ENCODE assay signal across 9 cellular contexts in the genomic region with DNA sequence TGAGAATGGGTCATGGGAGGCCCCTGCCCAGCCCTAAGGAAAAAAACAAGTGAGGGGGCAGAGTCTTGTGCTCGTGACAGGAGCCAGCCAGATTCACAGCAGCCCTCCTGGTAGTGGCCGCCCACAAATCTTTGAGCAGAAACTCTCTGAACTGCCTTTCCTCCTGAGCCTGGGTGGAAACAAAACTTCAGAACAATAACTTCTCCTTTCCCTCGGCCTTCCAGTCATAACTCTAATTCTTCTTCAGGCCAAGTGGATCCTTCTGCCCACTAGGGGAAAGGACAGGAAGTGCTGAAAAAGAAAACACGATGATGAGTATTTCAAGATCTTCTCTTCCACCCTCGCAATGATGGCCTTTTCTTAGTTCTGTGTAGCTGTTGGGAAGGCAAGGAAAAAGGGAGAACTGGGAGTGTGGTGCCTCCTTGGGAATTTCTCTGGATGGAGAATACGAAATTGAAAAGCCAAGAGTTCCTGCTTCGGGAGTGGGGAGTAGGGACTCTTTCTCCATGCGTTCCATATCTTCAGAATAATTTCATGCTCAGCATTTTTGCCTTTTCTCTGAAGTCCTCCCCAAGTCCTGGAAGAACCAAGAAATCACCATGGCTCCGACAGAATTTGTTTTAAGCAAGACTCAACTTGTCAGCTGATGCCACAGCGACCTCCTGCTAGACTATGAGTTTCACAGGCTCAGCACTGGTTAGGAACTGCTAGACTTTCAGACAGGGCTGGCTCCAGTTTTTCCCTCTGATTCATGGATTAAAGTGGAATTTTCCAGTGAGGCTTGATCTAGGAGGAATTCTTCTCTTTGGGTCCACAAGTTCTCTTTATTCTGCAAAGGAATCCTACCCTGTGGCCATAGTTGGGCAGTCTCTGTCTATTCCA.
DNase-seq lines count a peak whose midpoint lies in the region; ATAC-seq and TF ChIP-seq lines count a peak whose summit lies in the region.
"Had no signal": no experiment of that assay in that cellular context is flagged by ENCODE, and none has a peak within 500 bp of the region (broad histone marks: within the 10 kb centered on the region; RNA-seq: fewer than 3 reads in every experiment).

No MANE protein-coding gene starts in this region.

- no peaks in the 10 kb centered on the region for H3K36me3 ChIP-seq in tibial nerve

- H3K4me3 ChIP-seq in right cardiac atrium (ENCODE audit: low read length) (no peak overlapping the region), tibial nerve (no peak overlapping the region)

- TF ChIP-seq EP300 in tibial nerve (IDR thresholded peaks at IDR 0.05) = peak in 1 of 2 donors; percentile 38

- intact Hi-C loops in right cardiac atrium (cut with DNase I) = no loop called here

- TF ChIP-seq CTCF in tibial nerve (IDR thresholded peaks at IDR 0.05) = peak; percentile 23 to 42 (median 26)

- ATAC-seq in SK-N-SH treated with all-trans-retinoic acid at 6 μM for 48 hours (peak; percentile 32; the same call in 1 of the 3 replicates), right cardiac atrium (peak; percentile 53 to 68)

- H3K9me3 ChIP-seq in right cardiac atrium (ENCODE audit: control insufficient read depth, low read length) (no peaks in the 10 kb centered on the region), tibial nerve (no peaks in the 10 kb centered on the region)

- DNase-seq in DMS 273 (lab: John Stamatoyannopoulos, UW; ENCODE audit: unreplicated experiment) = peak; percentile 35
- no peak for DNase-seq in DMS 273 treated with DMSO at 0.1 percent for 48 hours (lab: John Stamatoyannopoulos, UW)
- peak in 2 of 3 donors; percentile 32 to 54 for DNase-seq in right cardiac atrium
- peak in 1 of 2 donors; percentile 27 for DNase-seq in tibial nerve (ENCODE audit: low spot score in 2 of 2)
- no peak for DNase-seq in stimulated activated CD4-positive, alpha-beta T cell treated with anti-CD3 and anti-CD28 coated beads, Interleukin-2, amount 100 ng/mL, for 48 hours
- no peak for DNase-seq in LoVo (ENCODE audit: low spot score)
- DNase-seq in NCI-H748 (lab: John Stamatoyannopoulos, UW; ENCODE audit: unreplicated experiment) = no peak
- DNase-seq: NCI-H187 treated with DMSO at 0.1 percent for 48 hours had no signal

- H3K27me3 ChIP-seq in right cardiac atrium (ENCODE audit: control insufficient read depth, insufficient read depth) (no peaks in the 10 kb centered on the region), tibial nerve (no peaks in the 10 kb centered on the region)

- H3K4me1 ChIP-seq in right cardiac atrium (ENCODE audit: control insufficient read depth, insufficient read depth, low read length) (peaks cover 3% of the 10 kb centered on the region), tibial nerve (peaks cover 0 to 29% (median 5%) of the 10 kb centered on the region in 4 donors)

- 52% methylated on average over 10 of the region's 10 CpGs for WGBS in right cardiac atrium
- 52 to 58% methylated on average over 10 of the region's 10 CpGs for whole genome bisulfite sequencing in tibial nerve, 2 donors

- no peak for TF ChIP-seq POLR2A in tibial nerve (IDR thresholded peaks at IDR 0.05)

- H3K27ac ChIP-seq in right cardiac atrium (ENCODE audit: low read length) (peak overlapping the region; percentile 51), tibial nerve (peak overlapping the region; percentile 4 to 72 (median 58))

TF ChIP-seq in SK-N-SH treated with all-trans-retinoic acid at 6 μM for 48 hours, 23 proteins besides CTCF, POLR2A, EP300 and RAD21:
- TF ChIP-seq, protein P1, sequence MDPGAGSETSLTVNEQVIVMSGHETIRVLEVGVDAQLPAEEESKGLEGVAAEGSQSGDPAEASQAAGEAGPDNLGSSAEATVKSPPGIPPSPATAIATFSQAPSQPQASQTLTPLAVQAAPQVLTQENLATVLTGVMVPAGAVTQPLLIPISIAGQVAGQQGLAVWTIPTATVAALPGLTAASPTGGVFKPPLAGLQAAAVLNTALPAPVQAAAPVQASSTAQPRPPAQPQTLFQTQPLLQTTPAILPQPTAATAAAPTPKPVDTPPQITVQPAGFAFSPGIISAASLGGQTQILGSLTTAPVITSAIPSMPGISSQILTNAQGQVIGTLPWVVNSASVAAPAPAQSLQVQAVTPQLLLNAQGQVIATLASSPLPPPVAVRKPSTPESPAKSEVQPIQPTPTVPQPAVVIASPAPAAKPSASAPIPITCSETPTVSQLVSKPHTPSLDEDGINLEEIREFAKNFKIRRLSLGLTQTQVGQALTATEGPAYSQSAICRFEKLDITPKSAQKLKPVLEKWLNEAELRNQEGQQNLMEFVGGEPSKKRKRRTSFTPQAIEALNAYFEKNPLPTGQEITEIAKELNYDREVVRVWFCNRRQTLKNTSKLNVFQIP (CRISPR knock-in tag; IDR thresholded peaks at IDR 0.05; ENCODE audit: borderline replicate concordance, low read depth) = no peak

Comparison
In these comparisons a context has a peak if more than half of its experiments do, and no peak if none do; other contexts are left out.
1. DNase-seq: peak in DMS 273 (single experiment) and right cardiac atrium (2 of 3); none in DMS 273 treated with DMSO at 0.1 percent for 48 hours (single experiment), stimulated activated CD4-positive, alpha-beta T cell treated with anti-CD3 and anti-CD28 coated beads, Interleukin-2, amount 100 ng/mL, for 48 hours (0 of 2), LoVo (single experiment) and NCI-H748 (single experiment).